ENCODE assay signal across 13 cellular contexts in the genomic region with DNA sequence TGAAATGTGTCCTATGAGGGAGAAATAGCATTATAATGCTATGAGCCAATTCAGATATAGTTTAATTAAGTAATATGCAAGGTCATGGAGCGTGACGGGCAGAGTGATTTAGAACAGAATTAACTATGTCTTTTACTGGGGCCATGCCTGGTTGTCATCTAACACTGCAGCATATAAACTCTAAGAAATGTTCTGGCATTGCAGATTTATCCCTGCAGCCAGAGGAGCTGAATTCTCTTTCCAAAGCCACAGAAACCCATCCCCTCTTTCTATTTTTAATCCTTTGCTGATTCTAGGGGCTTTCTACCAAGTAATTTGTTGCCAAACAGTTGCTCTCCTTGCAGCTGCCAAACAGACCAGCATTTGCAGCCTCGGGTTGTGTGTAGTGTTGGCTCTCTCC.
"Had no signal": no experiment of that assay in that cellular context is flagged by ENCODE, and none has a peak within 500 bp of the region (broad histone marks: within the 10 kb centered on the region; RNA-seq: fewer than 3 reads in every experiment).

No MANE protein-coding gene starts in this region.

- H3K36me3 ChIP-seq: prostate gland, stomach, thoracic aorta had no signal

- H3K27ac ChIP-seq: prostate gland, stomach, thoracic aorta had no signal

- ATAC-seq: natural killer cell treated with Interleukin-12 subunit alpha and Interleukin-12 subunit beta and Interleukin-15 and Interleukin-18, amount 100 ng/mL, for 72 hours; sciatic nerve had no signal

- H3K4me3 ChIP-seq: prostate gland, stomach, thoracic aorta had no signal

- H3K36me3 Mint-ChIP-seq: activated naive CD4-positive, alpha-beta T cell treated with anti-CD3 and anti-CD28 coated beads, Interleukin-2, amount 50 U/mL, for 72 hours had no signal

- H3K4me1 ChIP-seq: prostate gland, stomach had no signal

- H3K27me3 ChIP-seq: stomach had no signal

- H3K9me3 ChIP-seq: prostate gland, thoracic aorta had no signal

- H3K27me3 Mint-ChIP-seq: activated B cell treated with CpG ODN at 0.5 μM for 24 hours; natural killer cell treated with Interleukin-12 subunit alpha and Interleukin-12 subunit beta and Interleukin-15 and Interleukin-18, amount 100 ng/mL, for 72 hours had no signal

- H3K27ac Mint-ChIP-seq: activated B cell treated with CpG ODN at 0.5 μM for 24 hours; activated naive CD4-positive, alpha-beta T cell treated with anti-CD3 and anti-CD28 coated beads, Interleukin-2, amount 50 U/mL, for 72 hours; natural killer cell treated with Interleukin-12 subunit alpha and Interleukin-12 subunit beta and Interleukin-15 and Interleukin-18, amount 100 ng/mL, for 72 hours; T-helper 1 cell treated with Interleukin-12 subunit alpha and Interleukin-12 subunit beta and Interleukin-4 antibody, amounts not matched to agents 30 μg/mL and 1 μg/mL, for 36 hours had no signal

- H3K4me1 Mint-ChIP-seq: activated B cell treated with CpG ODN at 0.5 μM for 24 hours had no signal

- H3K4me3 Mint-ChIP-seq: activated B cell treated with CpG ODN at 0.5 μM for 24 hours; natural killer cell treated with Interleukin-12 subunit alpha and Interleukin-12 subunit beta and Interleukin-15 and Interleukin-18, amount 100 ng/mL, for 72 hours; T-helper 1 cell treated with Interleukin-12 subunit alpha and Interleukin-12 subunit beta and Interleukin-4 antibody, amounts not matched to agents 30 μg/mL and 1 μg/mL, for 36 hours had no signal

- DNase-seq: activated B cell treated with CpG ODN at 0.5 μM for 24 hours; activated effector memory CD4-positive, alpha-beta T cell treated with Interleukin-2 at 50 U/mL for 16 hours; activated T-cell treated with anti-CD3 and anti-CD28 coated beads, Interleukin-2, amount 50 U/mL, for 1 hour; islet precursor cell; occipital lobe; stimulated activated CD4-positive, alpha-beta T cell treated with anti-CD3 and anti-CD28 coated beads, Interleukin-4, amount 100 ng/mL, for 24 hours; stomach had no signal
